Comparison of ENCODE assay signal across 34 cellular contexts in the genomic region with DNA sequence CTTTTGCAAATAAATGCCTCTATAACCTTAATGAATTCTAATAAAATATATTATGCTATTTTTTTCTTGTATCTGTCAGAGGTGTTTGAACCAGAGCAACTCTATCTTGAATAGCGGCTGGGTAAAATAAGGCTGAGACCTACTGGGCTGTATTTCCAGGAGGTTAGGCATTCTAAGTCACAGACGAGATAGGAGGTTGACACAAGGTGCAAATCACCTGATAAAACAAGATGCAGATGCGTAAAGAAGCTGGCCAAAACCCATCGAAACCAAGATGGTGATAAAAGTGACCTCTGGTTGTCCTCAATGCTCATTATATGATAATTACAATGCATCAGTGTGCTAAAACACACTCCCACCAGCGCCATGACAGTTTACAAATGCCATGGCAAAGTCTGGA.
"Had no signal": no experiment of that assay in that cellular context is flagged by ENCODE, and none has a peak within 500 bp of the region (broad histone marks: within the 10 kb centered on the region; RNA-seq: fewer than 3 reads in every experiment).

No MANE protein-coding gene starts in this region.

- H3K4me3 ChIP-seq: MG63 had no signal

- DNase-seq: Karpas-422, Kasumi-1, MG63, MM.1S, MV-4-11, NCI-H1048, NCI-H1092, NCI-H1092 treated with DMSO at 0.1 percent for 48 hours, NCI-H1105, NCI-H1417, NCI-H1417 treated with DMSO at 0.1 percent for 48 hours, NCI-H1436, NCI-H1436 treated with DMSO at 0.1 percent for 48 hours, NCI-H146, NCI-H1694, NCI-H1694 treated with DMSO at 0.1 percent for 48 hours, NCI-H187, NCI-H187 treated with DMSO at 0.1 percent for 48 hours, NCI-H1930, NCI-H2029, NCI-H2029 treated with DMSO at 0.1 percent for 48 hours, NCI-H2081, NCI-H2081 treated with DMSO at 0.1 percent for 48 hours, NCI-H2107, NCI-H2171, NCI-H2171 treated with DMSO at 0.1 percent for 48 hours, NCI-H2227 treated with DMSO at 0.1 percent for 48 hours, NCI-H345, NCI-H446, NCI-H446 treated with DMSO at 0.1 percent for 48 hours, NCI-H510A, NCI-H510A treated with DMSO at 0.1 percent for 48 hours, NCI-H524, NCI-H524 treated with DMSO at 0.1 percent for 48 hours had no signal

- H3K27me3 ChIP-seq: MG63 had no signal

- H3K36me3 ChIP-seq: MG63 had no signal

- H3K9me3 ChIP-seq: MG63 had no signal
